In the genomic region with DNA sequence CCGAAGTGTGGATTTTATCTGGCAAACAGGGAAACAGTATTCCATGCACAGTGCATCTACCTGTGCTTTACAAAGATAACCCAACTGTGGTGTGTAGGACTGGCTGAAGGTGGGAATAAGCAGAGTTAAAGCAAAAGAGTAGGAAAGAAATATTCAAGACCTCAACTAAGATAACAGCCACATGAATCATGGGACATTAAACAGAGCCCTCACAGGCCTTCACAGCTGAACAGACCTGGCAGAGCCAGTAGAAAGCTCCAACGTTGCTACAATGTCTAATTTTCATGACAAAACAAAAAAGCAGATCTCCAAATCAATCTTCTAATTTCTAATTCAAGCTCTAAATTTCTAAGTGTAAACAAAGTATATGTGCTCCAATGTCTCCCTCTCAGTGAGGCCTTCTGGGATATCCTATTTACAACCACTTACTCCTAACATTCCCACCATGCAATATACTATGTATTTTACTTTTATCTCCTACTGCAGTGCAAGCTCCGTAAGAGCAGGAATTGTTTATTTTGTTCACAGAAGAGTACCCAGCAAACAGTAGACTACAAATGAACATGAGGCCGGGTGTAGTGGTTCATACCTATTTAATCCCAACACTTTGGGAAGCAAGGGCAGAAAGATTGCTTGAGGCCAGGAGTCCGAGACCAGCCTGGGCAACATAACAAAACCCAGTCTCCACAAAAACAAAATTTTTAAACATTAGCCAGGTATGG, we compare ENCODE assay signal across 1 cellular context.
TF ChIP-seq lines count a peak whose summit lies in the region.

No MANE protein-coding gene starts in this region.

TF ChIP-seq in GM23338, 12 proteins besides CTCF, POLR2A, EP300 and RAD21 (continued from another document):
- TF ChIP-seq, protein P1, sequence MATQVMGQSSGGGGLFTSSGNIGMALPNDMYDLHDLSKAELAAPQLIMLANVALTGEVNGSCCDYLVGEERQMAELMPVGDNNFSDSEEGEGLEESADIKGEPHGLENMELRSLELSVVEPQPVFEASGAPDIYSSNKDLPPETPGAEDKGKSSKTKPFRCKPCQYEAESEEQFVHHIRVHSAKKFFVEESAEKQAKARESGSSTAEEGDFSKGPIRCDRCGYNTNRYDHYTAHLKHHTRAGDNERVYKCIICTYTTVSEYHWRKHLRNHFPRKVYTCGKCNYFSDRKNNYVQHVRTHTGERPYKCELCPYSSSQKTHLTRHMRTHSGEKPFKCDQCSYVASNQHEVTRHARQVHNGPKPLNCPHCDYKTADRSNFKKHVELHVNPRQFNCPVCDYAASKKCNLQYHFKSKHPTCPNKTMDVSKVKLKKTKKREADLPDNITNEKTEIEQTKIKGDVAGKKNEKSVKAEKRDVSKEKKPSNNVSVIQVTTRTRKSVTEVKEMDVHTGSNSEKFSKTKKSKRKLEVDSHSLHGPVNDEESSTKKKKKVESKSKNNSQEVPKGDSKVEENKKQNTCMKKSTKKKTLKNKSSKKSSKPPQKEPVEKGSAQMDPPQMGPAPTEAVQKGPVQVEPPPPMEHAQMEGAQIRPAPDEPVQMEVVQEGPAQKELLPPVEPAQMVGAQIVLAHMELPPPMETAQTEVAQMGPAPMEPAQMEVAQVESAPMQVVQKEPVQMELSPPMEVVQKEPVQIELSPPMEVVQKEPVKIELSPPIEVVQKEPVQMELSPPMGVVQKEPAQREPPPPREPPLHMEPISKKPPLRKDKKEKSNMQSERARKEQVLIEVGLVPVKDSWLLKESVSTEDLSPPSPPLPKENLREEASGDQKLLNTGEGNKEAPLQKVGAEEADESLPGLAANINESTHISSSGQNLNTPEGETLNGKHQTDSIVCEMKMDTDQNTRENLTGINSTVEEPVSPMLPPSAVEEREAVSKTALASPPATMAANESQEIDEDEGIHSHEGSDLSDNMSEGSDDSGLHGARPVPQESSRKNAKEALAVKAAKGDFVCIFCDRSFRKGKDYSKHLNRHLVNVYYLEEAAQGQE (IDR thresholded peaks at IDR 0.05; ENCODE audit: unreplicated experiment) = no peak
- TF ChIP-seq, protein P2, sequence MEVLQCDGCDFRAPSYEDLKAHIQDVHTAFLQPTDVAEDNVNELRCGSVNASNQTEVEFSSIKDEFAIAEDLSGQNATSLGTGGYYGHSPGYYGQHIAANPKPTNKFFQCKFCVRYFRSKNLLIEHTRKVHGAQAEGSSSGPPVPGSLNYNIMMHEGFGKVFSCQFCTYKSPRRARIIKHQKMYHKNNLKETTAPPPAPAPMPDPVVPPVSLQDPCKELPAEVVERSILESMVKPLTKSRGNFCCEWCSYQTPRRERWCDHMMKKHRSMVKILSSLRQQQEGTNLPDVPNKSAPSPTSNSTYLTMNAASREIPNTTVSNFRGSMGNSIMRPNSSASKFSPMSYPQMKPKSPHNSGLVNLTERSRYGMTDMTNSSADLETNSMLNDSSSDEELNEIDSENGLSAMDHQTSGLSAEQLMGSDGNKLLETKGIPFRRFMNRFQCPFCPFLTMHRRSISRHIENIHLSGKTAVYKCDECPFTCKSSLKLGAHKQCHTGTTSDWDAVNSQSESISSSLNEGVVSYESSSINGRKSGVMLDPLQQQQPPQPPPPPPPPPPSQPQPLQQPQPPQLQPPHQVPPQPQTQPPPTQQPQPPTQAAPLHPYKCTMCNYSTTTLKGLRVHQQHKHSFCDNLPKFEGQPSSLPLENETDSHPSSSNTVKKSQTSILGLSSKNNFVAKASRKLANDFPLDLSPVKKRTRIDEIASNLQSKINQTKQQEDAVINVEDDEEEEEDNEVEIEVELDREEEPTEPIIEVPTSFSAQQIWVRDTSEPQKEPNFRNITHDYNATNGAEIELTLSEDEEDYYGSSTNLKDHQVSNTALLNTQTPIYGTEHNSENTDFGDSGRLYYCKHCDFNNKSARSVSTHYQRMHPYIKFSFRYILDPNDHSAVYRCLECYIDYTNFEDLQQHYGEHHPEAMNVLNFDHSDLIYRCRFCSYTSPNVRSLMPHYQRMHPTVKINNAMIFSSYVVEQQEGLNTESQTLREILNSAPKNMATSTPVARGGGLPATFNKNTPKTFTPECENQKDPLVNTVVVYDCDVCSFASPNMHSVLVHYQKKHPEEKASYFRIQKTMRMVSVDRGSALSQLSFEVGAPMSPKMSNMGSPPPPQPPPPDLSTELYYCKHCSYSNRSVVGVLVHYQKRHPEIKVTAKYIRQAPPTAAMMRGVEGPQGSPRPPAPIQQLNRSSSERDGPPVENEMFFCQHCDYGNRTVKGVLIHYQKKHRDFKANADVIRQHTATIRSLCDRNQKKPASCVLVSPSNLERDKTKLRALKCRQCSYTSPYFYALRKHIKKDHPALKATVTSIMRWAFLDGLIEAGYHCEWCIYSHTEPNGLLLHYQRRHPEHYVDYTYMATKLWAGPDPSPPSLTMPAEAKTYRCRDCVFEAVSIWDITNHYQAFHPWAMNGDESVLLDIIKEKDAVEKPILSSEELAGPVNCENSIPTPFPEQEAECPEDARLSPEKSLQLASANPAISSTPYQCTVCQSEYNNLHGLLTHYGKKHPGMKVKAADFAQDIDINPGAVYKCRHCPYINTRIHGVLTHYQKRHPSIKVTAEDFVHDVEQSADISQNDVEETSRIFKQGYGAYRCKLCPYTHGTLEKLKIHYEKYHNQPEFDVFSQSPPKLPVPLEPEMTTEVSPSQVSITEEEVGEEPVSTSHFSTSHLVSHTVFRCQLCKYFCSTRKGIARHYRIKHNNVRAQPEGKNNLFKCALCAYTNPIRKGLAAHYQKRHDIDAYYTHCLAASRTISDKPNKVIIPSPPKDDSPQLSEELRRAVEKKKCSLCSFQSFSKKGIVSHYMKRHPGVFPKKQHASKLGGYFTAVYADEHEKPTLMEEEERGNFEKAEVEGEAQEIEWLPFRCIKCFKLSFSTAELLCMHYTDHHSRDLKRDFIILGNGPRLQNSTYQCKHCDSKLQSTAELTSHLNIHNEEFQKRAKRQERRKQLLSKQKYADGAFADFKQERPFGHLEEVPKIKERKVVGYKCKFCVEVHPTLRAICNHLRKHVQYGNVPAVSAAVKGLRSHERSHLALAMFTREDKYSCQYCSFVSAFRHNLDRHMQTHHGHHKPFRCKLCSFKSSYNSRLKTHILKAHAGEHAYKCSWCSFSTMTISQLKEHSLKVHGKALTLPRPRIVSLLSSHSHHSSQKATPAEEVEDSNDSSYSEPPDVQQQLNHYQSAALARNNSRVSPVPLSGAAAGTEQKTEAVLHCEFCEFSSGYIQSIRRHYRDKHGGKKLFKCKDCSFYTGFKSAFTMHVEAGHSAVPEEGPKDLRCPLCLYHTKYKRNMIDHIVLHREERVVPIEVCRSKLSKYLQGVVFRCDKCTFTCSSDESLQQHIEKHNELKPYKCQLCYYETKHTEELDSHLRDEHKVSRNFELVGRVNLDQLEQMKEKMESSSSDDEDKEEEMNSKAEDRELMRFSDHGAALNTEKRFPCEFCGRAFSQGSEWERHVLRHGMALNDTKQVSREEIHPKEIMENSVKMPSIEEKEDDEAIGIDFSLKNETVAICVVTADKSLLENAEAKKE (CRISPR knock-in tag; IDR thresholded peaks at IDR 0.05) = no peak
- no peak for TF ChIP-seq EZH2phosphoT487 (IDR thresholded peaks at IDR 0.05; ENCODE audit: unreplicated experiment)
- no peak for TF ChIP-seq ZNF114 (CRISPR knock-in tag; IDR thresholded peaks at IDR 0.05)
- no peak for TF ChIP-seq POLR2AphosphoS5 (IDR thresholded peaks at IDR 0.05; ENCODE audit: low read depth)
- TF ChIP-seq NANOG (IDR thresholded peaks at IDR 0.05; ENCODE audit: borderline replicate concordance) = no peak
- no peak for TF ChIP-seq JUNB (IDR thresholded peaks at IDR 0.05; ENCODE audit: unreplicated experiment)
- no peak for TF ChIP-seq STAT1 (IDR thresholded peaks at IDR 0.05; ENCODE audit: unreplicated experiment)
- no peak for TF ChIP-seq CREB1 (CRISPR knock-in tag; IDR thresholded peaks at IDR 0.05; ENCODE audit: low read depth)
TF ChIP-seq in GM23338: peak in this region for 0.
